6 cellular contexts compared by ENCODE assay signal in the genomic region with DNA sequence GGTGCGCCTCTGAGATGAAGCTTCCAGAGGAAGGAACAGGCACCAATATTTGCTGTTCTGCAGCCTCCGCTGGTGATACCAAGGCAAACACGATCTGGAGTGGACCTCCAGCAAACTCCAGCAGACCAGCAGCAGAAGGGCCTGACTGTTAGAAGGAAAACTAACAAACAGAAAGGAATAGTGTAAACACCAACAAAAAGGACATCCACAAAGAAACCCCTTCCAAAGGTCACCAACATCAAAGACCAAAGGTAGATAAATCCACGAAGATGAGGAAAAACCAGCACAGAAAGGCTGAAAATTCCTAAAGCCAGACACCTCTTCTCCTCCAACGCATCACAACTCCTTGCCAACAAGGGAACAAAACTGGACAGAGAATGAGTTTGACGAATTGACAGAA.
DNase-seq lines count a peak whose midpoint lies in the region; ATAC-seq, FAIRE-seq and TF ChIP-seq lines count a peak whose summit lies in the region.
"Not testable (repeated sequence)": the region's sequence is repeated elsewhere in the genome, so short reads cannot be mapped to it uniquely, and the experiment has no call there.

No MANE protein-coding gene starts in this region.

- in situ Hi-C loops in HepG2 (cut with HindIII; ENCODE audit: extremely low pct_ligation_motif_present, low pct_unique_long_range_greater_than_20kb) = not testable (repeated sequence)

- CTCF ChIA-PET in activated CD8-positive, alpha-beta memory T cell treated with anti-CD3 and anti-CD28 coated beads, Interleukin-2, amount 10 ng/mL, durations not matched to agents 7 days and 5 days (lab: Charles Lee); HepG2 (lab: Yijun Ruan, JAX; ENCODE audit: low intra/inter-chr PET ratio, low total read pairs): not testable (repeated sequence)

- H3K9ac ChIP-seq in BLaER1 treated with 17β-estradiol and CSF1 and Interleukin-3, amounts not matched to agents 10 nM and 100 nM = peak overlapping the region in 7 of 11 experiments; percentile 26 to 63 (median 41); a peak in 11 of 22 replicates
- H3K9ac ChIP-seq in Loucy (ENCODE audit: low read depth, low read length, poor library complexity, severe bottlenecking); HepG2 (ENCODE audit: insufficient read depth, low read depth, low read length): not testable (repeated sequence)

- H3K4me2 ChIP-seq in BLaER1 treated with 17β-estradiol and CSF1 and Interleukin-3, amounts not matched to agents 10 nM and 100 nM = peak overlapping the region; percentile 61 to 92 (median 82)
- peak overlapping the region; percentile 33 for H3K4me2 ChIP-seq in Loucy (ENCODE audit: low read depth, low read length, poor library complexity, severe bottlenecking)
- H3K4me2 ChIP-seq in HepG2 (ENCODE audit: low read depth, low read length) = peak overlapping the region; percentile 24; the same call in 1 of the 2 replicates

- POLR2A ChIA-PET in activated naive CD8-positive, alpha-beta T cell treated with anti-CD3 and anti-CD28 coated beads, Interleukin-2, amount 10 ng/mL, durations not matched to agents 7 days and 5 days (lab: Charles Lee) = not testable (repeated sequence)
- POLR2A ChIA-PET in HepG2 (lab: Yijun Ruan, JAX) = interaction anchor here (1.1 kb wide), 1 partner anchor 33 kb away, joined by 4 read pairs; no protein-coding TSS in a partner anchor

- H3K27ac ChIP-seq in BLaER1 treated with 17β-estradiol and CSF1 and Interleukin-3, amounts not matched to agents 10 nM and 100 nM = peak overlapping the region in 9 of 11 experiments; percentile 13 to 75 (median 58); a peak in 13 of 22 replicates
- not testable (repeated sequence) for H3K27ac ChIP-seq in HepG2 (ENCODE audit: extremely low read length, insufficient read depth, low read length)

- H3K27me3 ChIP-seq in BLaER1 treated with 17β-estradiol and CSF1 and Interleukin-3, amounts not matched to agents 10 nM and 100 nM; Loucy (ENCODE audit: insufficient read depth, low read length, poor library complexity, severe bottlenecking); HepG2 (ENCODE audit: control insufficient read depth in 1 of 2, insufficient read depth in 2 of 2, low read length in 2 of 2): not testable (repeated sequence)

- H3K36me3 ChIP-seq in BLaER1 treated with 17β-estradiol and CSF1 and Interleukin-3, amounts not matched to agents 10 nM and 100 nM; Loucy (ENCODE audit: insufficient read depth, low read length); HepG2 (replicated peaks in 1 of 2; ENCODE audit: control insufficient read depth in 1 of 2, insufficient read depth in 2 of 2, low read length in 2 of 2): not testable (repeated sequence)

- peaks cover 16 to 69% (median 32%) of the 10 kb centered on the region in 11 experiments for H3K9me3 ChIP-seq in BLaER1 treated with 17β-estradiol and CSF1 and Interleukin-3, amounts not matched to agents 10 nM and 100 nM (replicated peaks in 1 of 11)
- not testable (repeated sequence) for H3K9me3 ChIP-seq in Loucy (ENCODE audit: insufficient read depth, low read depth, low read length); HepG2 (ENCODE audit: low read length)

- H4K20me1 ChIP-seq in BLaER1 treated with 17β-estradiol and CSF1 and Interleukin-3, amounts not matched to agents 10 nM and 100 nM; Loucy (ENCODE audit: insufficient read depth, low read length, poor library complexity, severe bottlenecking); HepG2 (ENCODE audit: insufficient read depth, low read length): not testable (repeated sequence)

- H3K4me1 ChIP-seq in BLaER1 treated with 17β-estradiol and CSF1 and Interleukin-3, amounts not matched to agents 10 nM and 100 nM = peaks cover 20 to 53% (median 44%) of the 10 kb centered on the region in 10 experiments
- H3K4me1 ChIP-seq in Loucy (ENCODE audit: insufficient read depth, low read length, poor library complexity, severe bottlenecking) (peaks cover 17% of the 10 kb centered on the region), HepG2 (ENCODE audit: insufficient read depth, low read length) (peaks cover 15% of the 10 kb centered on the region)

- H3K4me1 Mint-ChIP-seq in activated CD8-positive, alpha-beta memory T cell treated with anti-CD3 and anti-CD28 coated beads, Interleukin-2, amount 10 ng/mL, durations not matched to agents 7 days and 5 days = peaks cover 17% of the 10 kb centered on the region
- peaks cover 14% of the 10 kb centered on the region for H3K4me1 Mint-ChIP-seq in activated naive CD8-positive, alpha-beta T cell treated with anti-CD3 and anti-CD28 coated beads, Interleukin-2, amount 10 ng/mL, durations not matched to agents 7 days and 5 days

- H3K27me3 Mint-ChIP-seq in activated CD8-positive, alpha-beta memory T cell treated with anti-CD3 and anti-CD28 coated beads, Interleukin-2, amount 10 ng/mL, durations not matched to agents 7 days and 5 days = peaks cover 20% of the 10 kb centered on the region
- H3K27me3 Mint-ChIP-seq in activated naive CD8-positive, alpha-beta T cell treated with anti-CD3 and anti-CD28 coated beads, Interleukin-2, amount 10 ng/mL, durations not matched to agents 7 days and 5 days = not testable (repeated sequence)

- H3K36me3 Mint-ChIP-seq in activated CD8-positive, alpha-beta memory T cell treated with anti-CD3 and anti-CD28 coated beads, Interleukin-2, amount 10 ng/mL, durations not matched to agents 7 days and 5 days = peaks cover 12% of the 10 kb centered on the region
- peaks cover 22% of the 10 kb centered on the region for H3K36me3 Mint-ChIP-seq in activated naive CD8-positive, alpha-beta T cell treated with anti-CD3 and anti-CD28 coated beads, Interleukin-2, amount 10 ng/mL, durations not matched to agents 7 days and 5 days

- H3K4me3 Mint-ChIP-seq in activated CD8-positive, alpha-beta memory T cell treated with anti-CD3 and anti-CD28 coated beads, Interleukin-2, amount 10 ng/mL, durations not matched to agents 7 days and 5 days = not testable (repeated sequence)
- H3K4me3 Mint-ChIP-seq in activated naive CD8-positive, alpha-beta T cell treated with anti-CD3 and anti-CD28 coated beads, Interleukin-2, amount 10 ng/mL, durations not matched to agents 7 days and 5 days = peak overlapping the region; percentile 32

- H3K9me2 ChIP-seq in Loucy (replicated peaks; ENCODE audit: low read depth, low read length) = not testable (repeated sequence)

- intact Hi-C loops in HepG2 (cut with micrococcal nuclease; ENCODE audit: unreplicated experiment) = not testable (repeated sequence)

- 6% methylated on average over 5 of the region's 6 CpGs for WGBS in HepG2 (ENCODE audit: low lambda C conversion rate)

- TF ChIP-seq CTCF in Loucy (conservative IDR thresholded peaks at IDR 0.05; ENCODE audit: low read length); HepG2 (CRISPR knock-in tag; IDR thresholded peaks at IDR 0.05): not testable (repeated sequence)

- not testable (repeated sequence) for BruUV-seq in HepG2 (replicated peaks; lab: Mats Ljungman, UMichigan)

- not testable (repeated sequence) for TF ChIP-seq EP300 in HepG2 (IDR thresholded peaks at IDR 0.05; ENCODE audit: low read depth in 2 of 2, low read length in 2 of 2); HepG2 (CRISPR knock-in tag; IDR thresholded peaks at IDR 0.05; ENCODE audit: borderline replicate concordance)

- TF ChIP-seq POLR2A in HepG2 (IDR thresholded peaks at IDR 0.05; ENCODE audit: insufficient read depth in 1 of 2, low read depth in 2 of 2, low read length in 2 of 2) = not testable (repeated sequence)

- H3K79me2 ChIP-seq in Loucy (ENCODE audit: insufficient read depth, low read length); HepG2 (ENCODE audit: insufficient read depth, low read length): not testable (repeated sequence)

- FAIRE-seq in HepG2 (lab: Jason Lieb, UNC) = not testable (repeated sequence)

- peak; percentile 44 for DNase-seq in DMS53 treated with DMSO at 0.1 percent for 48 hours (lab: John Stamatoyannopoulos, UW; ENCODE audit: unreplicated experiment)
- not testable (repeated sequence) for DNase-seq in activated CD8-positive, alpha-beta memory T cell treated with anti-CD3 and anti-CD28 coated beads, Interleukin-2, amount 10 ng/mL, durations not matched to agents 7 days and 5 days; activated naive CD8-positive, alpha-beta T cell treated with anti-CD3 and anti-CD28 coated beads, Interleukin-2, amount 10 ng/mL, durations not matched to agents 7 days and 5 days; HepG2 (ENCODE audit: low spot score)

- peak overlapping the region; percentile 11 for H3K27ac Mint-ChIP-seq in activated CD8-positive, alpha-beta memory T cell treated with anti-CD3 and anti-CD28 coated beads, Interleukin-2, amount 10 ng/mL, durations not matched to agents 7 days and 5 days
- H3K27ac Mint-ChIP-seq in activated naive CD8-positive, alpha-beta T cell treated with anti-CD3 and anti-CD28 coated beads, Interleukin-2, amount 10 ng/mL, durations not matched to agents 7 days and 5 days = not testable (repeated sequence)

- not testable (repeated sequence) for H3K9me3 Mint-ChIP-seq in activated CD8-positive, alpha-beta memory T cell treated with anti-CD3 and anti-CD28 coated beads, Interleukin-2, amount 10 ng/mL, durations not matched to agents 7 days and 5 days (ENCODE audit: low read depth); activated naive CD8-positive, alpha-beta T cell treated with anti-CD3 and anti-CD28 coated beads, Interleukin-2, amount 10 ng/mL, durations not matched to agents 7 days and 5 days

- ATAC-seq in activated CD8-positive, alpha-beta memory T cell treated with anti-CD3 and anti-CD28 coated beads, Interleukin-2, amount 10 ng/mL, durations not matched to agents 7 days and 5 days; activated naive CD8-positive, alpha-beta T cell treated with anti-CD3 and anti-CD28 coated beads, Interleukin-2, amount 10 ng/mL, durations not matched to agents 7 days and 5 days (ENCODE audit: low read depth); HepG2: not testable (repeated sequence)

- H2AFZ ChIP-seq in Loucy (ENCODE audit: low read length); HepG2 (ENCODE audit: low read length): not testable (repeated sequence)

- not testable (repeated sequence) for TF ChIP-seq RAD21 in HepG2 (CRISPR knock-in tag; IDR thresholded peaks at IDR 0.05)

- peak overlapping the region in 4 of 10 experiments; percentile 12 to 51 (median 24); a peak in 5 of 20 replicates for H3K4me3 ChIP-seq in BLaER1 treated with 17β-estradiol and CSF1 and Interleukin-3, amounts not matched to agents 10 nM and 100 nM
- H3K4me3 ChIP-seq in Loucy (ENCODE audit: low read length, poor library complexity, severe bottlenecking); HepG2 (replicated peaks in 1 of 3; ENCODE audit: insufficient read depth in 1 of 3, low read depth in 2 of 3, low read length in 3 of 3): not testable (repeated sequence)

- H3F3A ChIP-seq in Loucy (ENCODE audit: low read depth) = not testable (repeated sequence)

TF ChIP-seq in HepG2, 621 proteins besides CTCF, POLR2A, EP300 and RAD21 (continues in another document):
- peak; percentile 57 for TF ChIP-seq FOXA3 (CRISPR knock-in tag; IDR thresholded peaks at IDR 0.05)

Comparison
In these comparisons a context has a peak if more than half of its experiments do, and no peak if none do; other contexts are left out.
1. H3K4me2 ChIP-seq: peak in every context shown above with its lines; median percentile 82 in BLaER1 treated with 17β-estradiol and CSF1 and Interleukin-3, amounts not matched to agents 10 nM and 100 nM; 33 in Loucy; 24 in HepG2.